8 cellular contexts compared by ENCODE assay signal in genomic region chr7:69586315-69586714, GRCh38. TPM values are rescaled to one million over a fixed set of nuclear protein-coding genes. Genes with fewer than 3 reads are reported as not detected.
"Had no signal": no experiment of that assay in that cellular context is flagged by ENCODE, and none has a peak within 500 bp of the region (broad histone marks: within the 10 kb centered on the region; RNA-seq: fewer than 3 reads in every experiment).

No MANE protein-coding gene starts in this region.

- ATAC-seq: HepG2, K562 had no signal

- H3K27ac ChIP-seq: HL-60 had no signal

- H3K4me3 ChIP-seq: K562 had no signal

- H3K4me1 Mint-ChIP-seq: IgD-negative memory B cell had no signal

- FAIRE-seq: HepG2, HTR-8/SVneo, K562 had no signal

- DNase-seq: IMR-90, KBM-7, KG1 had no signal

- H3K36me3 Mint-ChIP-seq: IgD-negative memory B cell had no signal

- H3K27ac Mint-ChIP-seq: IgD-negative memory B cell had no signal

RNA-seq across cellular contexts. Expression of gene AUTS2, which starts 12.0 kb away (rescaled TPM):
- polyA plus RNA-seq: HepG2, K562 had no signal
